In genomic region chr1:31723828-31724359, GRCh38 we compare ENCODE assay signal across 1 cellular context.
TF ChIP-seq lines count a peak whose summit lies in the region.

No MANE protein-coding gene starts in this region.

TF ChIP-seq in HepG2, 621 proteins besides CTCF, POLR2A, EP300 and RAD21 (continued from another document and continues in another):
- TF ChIP-seq UBTF (CRISPR knock-in tag; IDR thresholded peaks at IDR 0.05) (no peak), ZNF383 (CRISPR knock-in tag; IDR thresholded peaks at IDR 0.05; ENCODE audit: borderline replicate concordance) (no peak), ZNF496 (CRISPR knock-in tag; IDR thresholded peaks at IDR 0.05; ENCODE audit: insufficient replicate concordance) (no peak), ZFP37 (CRISPR knock-in tag; IDR thresholded peaks at IDR 0.05; ENCODE audit: borderline replicate concordance) (peak; percentile 88), ZSCAN20 (CRISPR knock-in tag; IDR thresholded peaks at IDR 0.05; ENCODE audit: borderline replicate concordance) (peak; percentile 85; the same call in 1 of the 2 replicates), ZNF879 (CRISPR knock-in tag; IDR thresholded peaks at IDR 0.05) (no peak), RFX1 (IDR thresholded peaks at IDR 0.05) (no peak), ZNF75D (CRISPR knock-in tag; IDR thresholded peaks at IDR 0.05; ENCODE audit: borderline replicate concordance) (no peak), ATF7-NPFF (CRISPR knock-in tag; IDR thresholded peaks at IDR 0.05; ENCODE audit: low read depth) (no peak), ZNF674 (CRISPR knock-in tag; IDR thresholded peaks at IDR 0.05; ENCODE audit: low read depth) (no peak), THAP8 (CRISPR knock-in tag; IDR thresholded peaks at IDR 0.05; ENCODE audit: borderline replicate concordance) (no peak), CEBPB (IDR thresholded peaks at IDR 0.05; ENCODE audit: borderline replicate concordance, low read depth, low read length) (no peak), SNAPC2 (CRISPR knock-in tag; IDR thresholded peaks at IDR 0.05) (0 out of 2 replicates have a peak, but pooled peaks have one; percentile 51), ZNF850 (CRISPR knock-in tag; conservative IDR thresholded peaks at IDR 0.05) (no peak), HMG20A (CRISPR knock-in tag; IDR thresholded peaks at IDR 0.05; ENCODE audit: borderline replicate concordance) (no peak), IRX3 (CRISPR knock-in tag; IDR thresholded peaks at IDR 0.05; ENCODE audit: borderline replicate concordance, low read depth) (no peak), CAMTA2 (CRISPR knock-in tag; IDR thresholded peaks at IDR 0.05; ENCODE audit: borderline replicate concordance) (no peak), ZNF263 (CRISPR knock-in tag; IDR thresholded peaks at IDR 0.05) (0 out of 2 replicates have a peak, but pooled peaks have one; percentile 46), HOXA5 (CRISPR knock-in tag; IDR thresholded peaks at IDR 0.05) (peak; percentile 89), ZNF513 (CRISPR knock-in tag; conservative IDR thresholded peaks at IDR 0.05) (no peak), ZNF296 (CRISPR knock-in tag; conservative IDR thresholded peaks at IDR 0.05) (no peak), JUN (CRISPR knock-in tag; IDR thresholded peaks at IDR 0.05) (no peak), KLF13 (CRISPR knock-in tag; IDR thresholded peaks at IDR 0.05) (no peak), TBP (CRISPR knock-in tag; IDR thresholded peaks at IDR 0.05) (no peak), ZSCAN25 (CRISPR knock-in tag; IDR thresholded peaks at IDR 0.05) (no peak), BHLHE40 (IDR thresholded peaks at IDR 0.05; ENCODE audit: low read length) (no peak), ZNF550 (CRISPR knock-in tag; IDR thresholded peaks at IDR 0.05; ENCODE audit: borderline replicate concordance) (no peak), ZBTB7A (CRISPR knock-in tag; IDR thresholded peaks at IDR 0.05) (no peak), NFATC3 (CRISPR knock-in tag; IDR thresholded peaks at IDR 0.05) (no peak), MEF2D (CRISPR knock-in tag; IDR thresholded peaks at IDR 0.05) (no peak), MATR3 (CRISPR knock-in tag; IDR thresholded peaks at IDR 0.05) (no peak), MYNN (CRISPR knock-in tag; IDR thresholded peaks at IDR 0.05; ENCODE audit: low read depth) (no peak; the same call in 1 of the 2 replicates), ZNF878 (CRISPR knock-in tag; IDR thresholded peaks at IDR 0.05) (peak; percentile 75; the same call in 1 of the 2 replicates), SALL1 (CRISPR knock-in tag; IDR thresholded peaks at IDR 0.05) (peak; percentile 65; the same call in 1 of the 2 replicates), ZBTB37 (CRISPR knock-in tag; IDR thresholded peaks at IDR 0.05) (no peak), ZMYM4 (CRISPR knock-in tag; IDR thresholded peaks at IDR 0.05) (no peak; the same call in 1 of the 2 replicates), MLLT10 (CRISPR knock-in tag; IDR thresholded peaks at IDR 0.05) (peak; percentile 36; the same call in 1 of the 2 replicates), ZBTB40 (IDR thresholded peaks at IDR 0.05) (no peak), ZBTB40 (CRISPR knock-in tag; IDR thresholded peaks at IDR 0.05) (no peak), KLF15 (CRISPR knock-in tag; IDR thresholded peaks at IDR 0.05; ENCODE audit: borderline replicate concordance) (no peak), YEATS4 (CRISPR knock-in tag; IDR thresholded peaks at IDR 0.05; ENCODE audit: borderline replicate concordance) (0 out of 2 replicates have a peak, but pooled peaks have one; percentile 21), DPF2 (CRISPR knock-in tag; IDR thresholded peaks at IDR 0.05; ENCODE audit: borderline replicate concordance, low read depth) (no peak), ZBTB10 (CRISPR knock-in tag; IDR thresholded peaks at IDR 0.05; ENCODE audit: borderline replicate concordance) (peak; percentile 64; the same call in 1 of the 2 replicates), POLR2AphosphoS2 (IDR thresholded peaks at IDR 0.05; ENCODE audit: low read depth, low read length) (no peak), ZBTB7B (CRISPR knock-in tag; IDR thresholded peaks at IDR 0.05) (no peak)
